12 cellular contexts compared by ENCODE assay signal in the genomic region with DNA sequence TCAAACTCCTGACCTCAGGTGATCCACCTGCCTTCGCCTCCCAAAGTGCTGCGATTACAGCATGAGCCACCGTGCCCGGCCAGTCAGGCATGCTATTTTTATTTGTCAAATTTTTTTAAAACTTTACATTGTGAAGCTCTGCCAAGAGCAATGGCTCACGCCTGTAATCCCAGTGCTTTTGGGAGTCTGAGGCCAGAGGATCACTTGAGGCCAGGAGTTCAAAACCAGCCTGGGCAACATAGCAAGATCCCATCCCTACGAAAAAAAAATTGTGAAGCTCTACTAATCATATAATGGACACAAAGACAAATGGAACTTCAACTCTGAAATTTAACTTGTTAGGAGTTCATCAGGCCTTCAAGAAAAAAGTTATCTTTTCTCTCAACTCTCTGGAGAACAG. TPM values are rescaled to one million over a fixed set of nuclear protein-coding genes. Genes with fewer than 3 reads are reported as not detected.
DNase-seq lines count a peak whose midpoint lies in the region; ATAC-seq and TF ChIP-seq lines count a peak whose summit lies in the region.
"Had no signal": no experiment of that assay in that cellular context is flagged by ENCODE, and none has a peak within 500 bp of the region (broad histone marks: within the 10 kb centered on the region; RNA-seq: fewer than 3 reads in every experiment).

No MANE protein-coding gene starts in this region.

- TF ChIP-seq POLR2A in gastroesophageal sphincter (IDR thresholded peaks at IDR 0.05): no peak

- no peak overlapping the region for H3K4me3 ChIP-seq in gastroesophageal sphincter
- H3K4me3 ChIP-seq: mucosa of descending colon had no signal

- H3K9me3 Mint-ChIP-seq in activated T-cell treated with anti-CD3 and anti-CD28 coated beads, Interleukin-2, amount 50 U/mL, for 4 hours: no peaks in the 10 kb centered on the region
- no peaks in the 10 kb centered on the region for H3K9me3 Mint-ChIP-seq in stimulated activated memory B cell treated with anti-CD40 and anti-IgM and Interleukin-4, amounts not matched to agents 10 μg/mL and 1 μg/mL and 100 μg/mL, for 72 hours

- WGBS in gastroesophageal sphincter (ENCODE audit: low coverage in 1 of 2), 2 donors: 49 to 77% methylated on average over 3 to 5 of the region's 6 CpGs

- H3K27me3 Mint-ChIP-seq in activated T-cell treated with anti-CD3 and anti-CD28 coated beads, Interleukin-2, amount 50 U/mL, for 4 hours (ENCODE audit: low read depth): no peaks in the 10 kb centered on the region
- no peaks in the 10 kb centered on the region for H3K27me3 Mint-ChIP-seq in stimulated activated memory B cell treated with anti-CD40 and anti-IgM and Interleukin-4, amounts not matched to agents 10 μg/mL and 1 μg/mL and 100 μg/mL, for 72 hours

- TF ChIP-seq EP300 in gastroesophageal sphincter (IDR thresholded peaks at IDR 0.05): no peak

- no peak for DNase-seq in activated T-cell treated with anti-CD3 and anti-CD28 coated beads, Interleukin-2, amount 50 U/mL, for 4 hours
- DNase-seq in activated T-cell treated with anti-CD3 and anti-CD28 coated beads for 4 hours (no peak), RWPE1 (ENCODE audit: low spot score) (no peak), UCSD-AML1 (lab: John Stamatoyannopoulos, UW; ENCODE audit: unreplicated experiment) (no peak)
- DNase-seq: mucosa of descending colon; NCI-H2081; stimulated activated CD4-positive, alpha-beta T cell treated with anti-CD3 and anti-CD28 coated beads, Interleukin-4, amount 100 ng/mL, for 4 hours had no signal

- no peaks in the 10 kb centered on the region for H3K9me3 ChIP-seq in gastroesophageal sphincter
- H3K9me3 ChIP-seq: mucosa of descending colon had no signal

- POLR2A ChIA-PET in RWPE1 (lab: Yijun Ruan, JAX; ENCODE audit: low non-redundant PET): no interaction called here

- no peaks in the 10 kb centered on the region for H3K27me3 ChIP-seq in gastroesophageal sphincter

- peaks cover 3% of the 10 kb centered on the region for H3K36me3 Mint-ChIP-seq in activated T-cell treated with anti-CD3 and anti-CD28 coated beads, Interleukin-2, amount 50 U/mL, for 4 hours (ENCODE audit: insufficient read depth)
- peaks cover 12% of the 10 kb centered on the region for H3K36me3 Mint-ChIP-seq in stimulated activated memory B cell treated with anti-CD40 and anti-IgM and Interleukin-4, amounts not matched to agents 10 μg/mL and 1 μg/mL and 100 μg/mL, for 72 hours

- H3K4me3 Mint-ChIP-seq in activated T-cell treated with anti-CD3 and anti-CD28 coated beads, Interleukin-2, amount 50 U/mL, for 4 hours: peak overlapping the region; percentile 99
- H3K4me3 Mint-ChIP-seq in stimulated activated memory B cell treated with anti-CD40 and anti-IgM and Interleukin-4, amounts not matched to agents 10 μg/mL and 1 μg/mL and 100 μg/mL, for 72 hours: peak overlapping the region; percentile 76

- peak overlapping the region; percentile 100 for H3K27ac Mint-ChIP-seq in stimulated activated memory B cell treated with anti-CD40 and anti-IgM and Interleukin-4, amounts not matched to agents 10 μg/mL and 1 μg/mL and 100 μg/mL, for 72 hours

- CTCF ChIA-PET in RWPE1 (lab: Yijun Ruan, JAX): no interaction called here

- peaks cover 0 to 9% of the 10 kb centered on the region in 2 donors for H3K36me3 ChIP-seq in gastroesophageal sphincter

- TF ChIP-seq CTCF in RWPE1 (conservative IDR thresholded peaks at IDR 0.05; ENCODE audit: low read depth) (no peak), gastroesophageal sphincter (IDR thresholded peaks at IDR 0.05) (no peak)

- no peak for ATAC-seq in activated T-cell treated with anti-CD3 and anti-CD28 coated beads, Interleukin-2, amount 50 U/mL, for 4 hours
- ATAC-seq in gastroesophageal sphincter (no peak), HG03571 (IDR thresholded peaks at IDR 0.05; ENCODE audit: unreplicated experiment) (no peak), HG02840 (IDR thresholded peaks at IDR 0.05; ENCODE audit: low FRiP score, unreplicated experiment) (no peak)
- ATAC-seq in stimulated activated memory B cell treated with anti-CD40 and anti-IgM and Interleukin-4, amounts not matched to agents 10 μg/mL and 1 μg/mL and 100 μg/mL, for 72 hours: no peak
- ATAC-seq: mucosa of descending colon had no signal

- peak overlapping the region; percentile 54 for H3K27ac ChIP-seq in RWPE1
- peak overlapping the region in 3 of 4 donors; percentile 97 to 98 (median 98) for H3K27ac ChIP-seq in gastroesophageal sphincter

- peaks cover 0 to 21% (median 5%) of the 10 kb centered on the region in 3 donors for H3K4me1 ChIP-seq in gastroesophageal sphincter

- peaks cover 37% of the 10 kb centered on the region for H3K4me1 Mint-ChIP-seq in activated T-cell treated with anti-CD3 and anti-CD28 coated beads, Interleukin-2, amount 50 U/mL, for 4 hours (ENCODE audit: low read depth)
- H3K4me1 Mint-ChIP-seq in stimulated activated memory B cell treated with anti-CD40 and anti-IgM and Interleukin-4, amounts not matched to agents 10 μg/mL and 1 μg/mL and 100 μg/mL, for 72 hours: peaks cover 45% of the 10 kb centered on the region

RNA-seq across cellular contexts. Expression of a gene that starts 1.9 kb away (rescaled TPM):
- total RNA-seq in activated T-cell treated with anti-CD3 and anti-CD28 coated beads, Interleukin-2, amount 50 U/mL, for 4 hours: 10 to 100 TPM; 21.9 to 25.2 (median 22.3) TPM
- total RNA-seq in gastroesophageal sphincter: 10 to 100 TPM; 38.0 to 60.1 (median 45.9) TPM

RNA-seq across cellular contexts. Expression of a gene that starts 5.6 kb away (rescaled TPM):
- total RNA-seq in activated T-cell treated with anti-CD3 and anti-CD28 coated beads, Interleukin-2, amount 50 U/mL, for 4 hours: under 1 TPM in 2 of 3 donors, not detected in 1; 0.14 to 0.15 TPM
- total RNA-seq in gastroesophageal sphincter: not detected
- total RNA-seq: mucosa of descending colon, SK-MEL-5 had no signal

RNA-seq across cellular contexts. Expression of a gene that starts 26.1 kb away (rescaled TPM):
- under 1 TPM in 2 of 3 donors, not detected in 1; 0.24 to 0.27 TPM for total RNA-seq in activated T-cell treated with anti-CD3 and anti-CD28 coated beads, Interleukin-2, amount 50 U/mL, for 4 hours
- not detected for total RNA-seq in gastroesophageal sphincter
- total RNA-seq: mucosa of descending colon had no signal

RNA-seq across cellular contexts. Expression of a gene that starts 30.6 kb away (rescaled TPM):
- total RNA-seq in activated T-cell treated with anti-CD3 and anti-CD28 coated beads, Interleukin-2, amount 50 U/mL, for 4 hours: 1 to 10 TPM in 1 of 3 donors, under 1 TPM in 2; 0.46 to 1.7 (median 0.65) TPM
- 1 to 10 TPM in 1 of 4 donors, under 1 TPM in 3; 0.15 to 3.6 (median 0.30) TPM for total RNA-seq in gastroesophageal sphincter

RNA-seq across cellular contexts. Expression of a gene that starts 50.7 kb away (rescaled TPM):
- 10 to 100 TPM; 54.5 to 64.6 (median 57.7) TPM for total RNA-seq in activated T-cell treated with anti-CD3 and anti-CD28 coated beads, Interleukin-2, amount 50 U/mL, for 4 hours
- total RNA-seq in gastroesophageal sphincter: 10 to 100 TPM in 1 of 4 donors, 1 to 10 TPM in 3; 5.6 to 13.1 (median 8.9) TPM
- total RNA-seq: SK-MEL-5 had no signal
